ENCODE assay signal across 39 cellular contexts in the genomic region with DNA sequence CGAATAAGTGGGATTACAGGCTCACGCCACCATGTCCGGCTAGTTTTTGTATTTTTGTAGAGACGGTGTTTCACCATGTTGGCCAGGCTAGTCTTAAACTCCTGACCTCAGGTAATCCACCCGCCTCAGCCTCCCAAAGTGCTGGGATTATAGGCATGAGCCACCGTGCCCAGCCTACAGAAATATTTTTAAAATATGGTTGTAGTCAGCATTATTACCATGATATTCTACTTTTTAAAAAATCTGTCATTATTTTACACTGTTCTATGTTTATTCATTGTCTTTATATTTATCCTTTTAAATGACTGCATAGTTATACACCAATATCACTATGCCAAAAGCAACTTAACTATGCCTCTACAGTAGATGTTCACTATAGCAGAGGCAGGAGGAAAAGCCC.
"Had no signal": no experiment of that assay in that cellular context is flagged by ENCODE, and none has a peak within 500 bp of the region (broad histone marks: within the 10 kb centered on the region; RNA-seq: fewer than 3 reads in every experiment).

No MANE protein-coding gene starts in this region.

- H3K4me3 ChIP-seq: adrenal gland, ascending aorta, body of pancreas, breast epithelium, cardiac muscle cell, colonic mucosa had no signal

- H3K27me3 ChIP-seq: adrenal gland, ascending aorta, body of pancreas, brain microvascular endothelial cell, breast epithelium, cardiac muscle cell, colonic mucosa had no signal

- DNase-seq: activated effector memory CD4-positive, alpha-beta T cell treated with anti-CD3 and anti-CD28 coated beads, Interleukin-2, amount 50 U/mL, for 16 hours; activated effector memory CD4-positive, alpha-beta T cell treated with Interleukin-2 at 50 U/mL for 16 hours; activated gamma-delta T cell; activated gamma-delta T cell treated with Interleukin-2 at 50 U/mL for 16 hours; activated naive CD4-positive, alpha-beta T cell; activated naive CD4-positive, alpha-beta T cell treated with anti-CD3 and anti-CD28 coated beads for 36 hours; activated naive CD4-positive, alpha-beta T cell treated with anti-CD3 and anti-CD28 coated beads, Interleukin-2, amount 10 ng/mL, durations not matched to agents 7 days and 5 days; activated naive CD4-positive, alpha-beta T cell treated with anti-CD3 and anti-CD28 coated beads, Interleukin-2, amount 50 U/mL, for 16 hours; activated naive CD4-positive, alpha-beta T cell treated with Interleukin-2 at 50 U/mL for 16 hours; activated naive CD8-positive, alpha-beta T cell treated with anti-CD3 and anti-CD28 coated beads for 36 hours; activated naive CD8-positive, alpha-beta T cell treated with anti-CD3 and anti-CD28 coated beads, Interleukin-2, amount 10 ng/mL, durations not matched to agents 7 days and 5 days; activated naive CD8-positive, alpha-beta T cell treated with anti-CD3 and anti-CD28 coated beads, Interleukin-2, amount 50 U/mL, for 24 hours; activated T-cell treated with anti-CD3 and anti-CD28 coated beads, Interleukin-2, amount 50 U/mL, for 24 hours; activated T-cell treated with anti-CD3 and anti-CD28 coated beads, Interleukin-2, amount 50 U/mL, for 4 hours; activated T-cell treated with anti-CD3 and anti-CD28 coated beads, Interleukin-2, amount 50 U/mL, for 48 hours; activated T-cell treated with anti-CD3 and anti-CD28 coated beads, Interleukin-2, amount 50 U/mL, for 72 hours; adrenal gland; amniotic stem cell; amygdala; anterior cingulate cortex; aorta; body of pancreas; brain microvascular endothelial cell; caudate nucleus; central memory CD4-positive, alpha-beta T cell; cerebellar nuclear complex; colonic mucosa had no signal

- H3K36me3 ChIP-seq: adrenal gland, ascending aorta, brain microvascular endothelial cell, breast epithelium, cardiac muscle cell, colonic mucosa had no signal

- ATAC-seq: activated naive CD8-positive, alpha-beta T cell treated with anti-CD3 and anti-CD28 coated beads, Interleukin-2, amount 50 U/mL, for 24 hours; activated T-cell treated with anti-CD3 and anti-CD28 coated beads, Interleukin-2, amount 50 U/mL, for 4 hours; activated T-cell treated with anti-CD3 and anti-CD28 coated beads, Interleukin-2, amount 50 U/mL, for 72 hours; activated T-helper 17 cell treated with anti-CD3 and anti-CD28 coated beads, Interleukin-2, amount 50 U/mL, for 72 hours; body of pancreas had no signal

- H3K4me1 Mint-ChIP-seq: activated naive CD4-positive, alpha-beta T cell treated with anti-CD3 and anti-CD28 coated beads, Interleukin-2, amount 10 ng/mL, durations not matched to agents 7 days and 5 days; activated naive CD8-positive, alpha-beta T cell treated with anti-CD3 and anti-CD28 coated beads for 36 hours; activated naive CD8-positive, alpha-beta T cell treated with anti-CD3 and anti-CD28 coated beads, Interleukin-2, amount 10 ng/mL, durations not matched to agents 7 days and 5 days; activated naive CD8-positive, alpha-beta T cell treated with anti-CD3 and anti-CD28 coated beads, Interleukin-2, amount 50 U/mL, for 24 hours; activated T-helper 17 cell treated with anti-CD3 and anti-CD28 coated beads, Interleukin-2, amount 50 U/mL, for 72 hours; brain; central memory CD8-positive, alpha-beta T cell had no signal

- H3K9me3 Mint-ChIP-seq: activated naive CD4-positive, alpha-beta T cell treated with anti-CD3 and anti-CD28 coated beads for 36 hours; activated naive CD4-positive, alpha-beta T cell treated with anti-CD3 and anti-CD28 coated beads, Interleukin-2, amount 10 ng/mL, durations not matched to agents 7 days and 5 days; activated naive CD8-positive, alpha-beta T cell treated with anti-CD3 and anti-CD28 coated beads for 36 hours; activated naive CD8-positive, alpha-beta T cell treated with anti-CD3 and anti-CD28 coated beads, Interleukin-2, amount 10 ng/mL, durations not matched to agents 7 days and 5 days; activated naive CD8-positive, alpha-beta T cell treated with anti-CD3 and anti-CD28 coated beads, Interleukin-2, amount 50 U/mL, for 24 hours; activated T-cell treated with anti-CD3 and anti-CD28 coated beads, Interleukin-2, amount 50 U/mL, for 24 hours; activated T-cell treated with anti-CD3 and anti-CD28 coated beads, Interleukin-2, amount 50 U/mL, for 4 hours; activated T-cell treated with anti-CD3 and anti-CD28 coated beads, Interleukin-2, amount 50 U/mL, for 72 hours; activated T-helper 1 cell treated with anti-CD3 and anti-CD28 coated beads, Interleukin-12 subunit alpha, Interleukin-12 subunit beta, Interleukin-2, Interleukin-4 antibody, amounts not matched to agents 30 ng/mL and 10 ng/mL and 1 ng/mL, durations not matched to agents 14 hours and 24 hours and 36 hours; activated T-helper 17 cell treated with anti-CD3 and anti-CD28 coated beads, Interleukin-2, amount 50 U/mL, for 72 hours; activated T-helper 2 cell treated with anti-CD3 and anti-CD28 coated beads, Interferon-gamma antibody, Interleukin-2, Interleukin-4, amounts not matched to agents 10 μg/mL and 5 μg/mL and 100 μg/mL, durations not matched to agents 14 hours and 24 hours and 36 hours; central memory CD8-positive, alpha-beta T cell had no signal

- H3K27ac Mint-ChIP-seq: activated naive CD4-positive, alpha-beta T cell treated with anti-CD3 and anti-CD28 coated beads for 36 hours; activated naive CD4-positive, alpha-beta T cell treated with anti-CD3 and anti-CD28 coated beads, Interleukin-2, amount 10 ng/mL, durations not matched to agents 7 days and 5 days; activated naive CD8-positive, alpha-beta T cell; activated naive CD8-positive, alpha-beta T cell treated with anti-CD3 and anti-CD28 coated beads for 36 hours; activated naive CD8-positive, alpha-beta T cell treated with anti-CD3 and anti-CD28 coated beads, Interleukin-2, amount 10 ng/mL, durations not matched to agents 7 days and 5 days; activated naive CD8-positive, alpha-beta T cell treated with anti-CD3 and anti-CD28 coated beads, Interleukin-2, amount 50 U/mL, for 24 hours; activated T-cell treated with anti-CD3 and anti-CD28 coated beads, Interleukin-2, amount 50 U/mL, for 24 hours; activated T-cell treated with anti-CD3 and anti-CD28 coated beads, Interleukin-2, amount 50 U/mL, for 72 hours; activated T-helper 1 cell treated with anti-CD3 and anti-CD28 coated beads, Interleukin-12 subunit alpha, Interleukin-12 subunit beta, Interleukin-2, Interleukin-4 antibody, amounts not matched to agents 30 ng/mL and 10 ng/mL and 1 ng/mL, durations not matched to agents 14 hours and 24 hours and 36 hours; activated T-helper 17 cell treated with anti-CD3 and anti-CD28 coated beads, Interleukin-2, amount 50 U/mL, for 72 hours; activated T-helper 2 cell treated with anti-CD3 and anti-CD28 coated beads, Interferon-gamma antibody, Interleukin-2, Interleukin-4, amounts not matched to agents 10 μg/mL and 5 μg/mL and 100 μg/mL, durations not matched to agents 14 hours and 24 hours and 36 hours; brain had no signal

- H3K27ac ChIP-seq: adrenal gland, ascending aorta, body of pancreas, brain microvascular endothelial cell, breast epithelium, cardiac muscle cell, colonic mucosa had no signal

- H3K4me3 Mint-ChIP-seq: activated naive CD4-positive, alpha-beta T cell treated with anti-CD3 and anti-CD28 coated beads for 36 hours; activated naive CD4-positive, alpha-beta T cell treated with anti-CD3 and anti-CD28 coated beads, Interleukin-2, amount 10 ng/mL, durations not matched to agents 7 days and 5 days; activated naive CD8-positive, alpha-beta T cell; activated naive CD8-positive, alpha-beta T cell treated with anti-CD3 and anti-CD28 coated beads for 36 hours; activated naive CD8-positive, alpha-beta T cell treated with anti-CD3 and anti-CD28 coated beads, Interleukin-2, amount 10 ng/mL, durations not matched to agents 7 days and 5 days; activated naive CD8-positive, alpha-beta T cell treated with anti-CD3 and anti-CD28 coated beads, Interleukin-2, amount 50 U/mL, for 24 hours; activated T-cell treated with anti-CD3 and anti-CD28 coated beads, Interleukin-2, amount 50 U/mL, for 24 hours; activated T-cell treated with anti-CD3 and anti-CD28 coated beads, Interleukin-2, amount 50 U/mL, for 4 hours; activated T-cell treated with anti-CD3 and anti-CD28 coated beads, Interleukin-2, amount 50 U/mL, for 72 hours; activated T-helper 1 cell treated with anti-CD3 and anti-CD28 coated beads, Interleukin-12 subunit alpha, Interleukin-12 subunit beta, Interleukin-2, Interleukin-4 antibody, amounts not matched to agents 30 ng/mL and 10 ng/mL and 1 ng/mL, durations not matched to agents 14 hours and 24 hours and 36 hours; activated T-helper 17 cell treated with anti-CD3 and anti-CD28 coated beads, Interleukin-2, amount 50 U/mL, for 72 hours; brain; central memory CD8-positive, alpha-beta T cell had no signal

- H3K36me3 Mint-ChIP-seq: activated naive CD4-positive, alpha-beta T cell treated with anti-CD3 and anti-CD28 coated beads, Interleukin-2, amount 10 ng/mL, durations not matched to agents 7 days and 5 days; activated naive CD8-positive, alpha-beta T cell; activated naive CD8-positive, alpha-beta T cell treated with anti-CD3 and anti-CD28 coated beads for 36 hours; activated naive CD8-positive, alpha-beta T cell treated with anti-CD3 and anti-CD28 coated beads, Interleukin-2, amount 10 ng/mL, durations not matched to agents 7 days and 5 days; brain had no signal

- H3K27me3 Mint-ChIP-seq: activated naive CD8-positive, alpha-beta T cell; activated naive CD8-positive, alpha-beta T cell treated with anti-CD3 and anti-CD28 coated beads, Interleukin-2, amount 50 U/mL, for 24 hours; activated T-cell treated with anti-CD3 and anti-CD28 coated beads, Interleukin-2, amount 50 U/mL, for 24 hours; activated T-helper 17 cell treated with anti-CD3 and anti-CD28 coated beads, Interleukin-2, amount 50 U/mL, for 72 hours; central memory CD8-positive, alpha-beta T cell had no signal

- H3K4me1 ChIP-seq: ascending aorta, body of pancreas, breast epithelium, colonic mucosa had no signal

- FAIRE-seq: astrocyte, bronchial epithelial cell, colon had no signal

- H3K9me3 ChIP-seq: adrenal gland, ascending aorta, body of pancreas, breast epithelium, colonic mucosa had no signal
